ENCODE assay signal across 8 cellular contexts in the genomic region with DNA sequence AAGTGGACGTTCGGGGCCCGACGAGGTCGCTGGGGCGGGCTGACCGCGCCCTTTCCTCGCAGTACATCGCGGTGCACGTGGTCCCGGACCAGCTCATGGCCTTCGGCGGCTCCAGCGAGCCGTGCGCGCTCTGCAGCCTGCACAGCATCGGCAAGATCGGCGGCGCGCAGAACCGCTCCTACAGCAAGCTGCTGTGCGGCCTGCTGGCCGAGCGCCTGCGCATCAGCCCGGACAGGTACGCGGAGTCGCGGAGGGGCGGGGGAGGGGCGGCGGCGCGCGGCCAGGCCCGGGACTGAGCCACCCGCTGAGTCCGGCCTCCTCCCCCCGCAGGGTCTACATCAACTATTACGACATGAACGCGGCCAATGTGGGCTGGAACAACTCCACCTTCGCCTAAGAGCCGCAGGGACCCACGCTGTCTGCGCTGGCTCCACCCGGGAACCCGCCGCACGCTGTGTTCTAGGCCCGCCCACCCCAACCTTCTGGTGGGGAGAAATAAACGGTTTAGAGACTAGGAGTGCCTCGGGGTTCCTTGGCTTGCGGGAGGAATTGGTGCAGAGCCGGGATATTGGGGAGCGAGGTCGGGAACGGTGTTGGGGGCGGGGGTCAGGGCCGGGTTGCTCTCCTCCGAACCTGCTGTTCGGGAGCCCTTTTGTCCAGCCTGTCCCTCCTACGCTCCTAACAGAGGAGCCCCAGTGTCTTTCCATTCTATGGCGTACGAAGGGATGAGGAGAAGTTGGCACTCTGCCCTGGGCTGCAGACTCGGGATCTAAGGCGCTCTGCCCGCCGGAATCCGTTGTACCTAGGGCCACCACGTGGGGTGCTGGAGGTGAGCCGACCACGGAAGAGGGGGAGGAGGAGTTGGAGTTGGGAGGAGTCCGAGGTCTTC. TPM values are rescaled to one million over a fixed set of nuclear protein-coding genes. Genes with fewer than 3 reads are reported as not detected.
DNase-seq lines count a peak whose midpoint lies in the region; ATAC-seq, FAIRE-seq and TF ChIP-seq lines count a peak whose summit lies in the region.

No MANE protein-coding gene starts in this region.

- peak overlapping the region; percentile 72 for H2AK5ac ChIP-seq in trophoblast cell (ENCODE audit: low read length)

- peaks cover 9 to 13% of the 10 kb centered on the region in 2 experiments for H3K4me1 ChIP-seq in trophoblast cell (ENCODE audit: control insufficient read depth in 1 of 2, insufficient read depth in 2 of 2, low read length in 2 of 2)
- peaks cover 0 to 35% (median 14%) of the 10 kb centered on the region in 4 donors for H3K4me1 ChIP-seq in tibial nerve

- peak overlapping the region; percentile 65 for H4K12ac ChIP-seq in trophoblast cell (ENCODE audit: low read depth, low read length)

- H3K4me3 ChIP-seq in trophoblast cell (ENCODE audit: low read depth, low read length) (peak overlapping the region; percentile 84), tibial nerve (peak overlapping the region; percentile 71 to 86 (median 74))

- WGBS in trophoblast cell (ENCODE audit: extremely low coverage, insufficient coverage, insufficient read length), result no CpG with 5 or more reads among the region's 79 CpGs
- 3 to 4% methylated on average over 35 to 43 of the region's 79 CpGs for WGBS in tibial nerve, 2 donors

- H3K27ac ChIP-seq in trophoblast cell (ENCODE audit: low read depth, low read length), result peak overlapping the region; percentile 89
- H3K27ac ChIP-seq in tibial nerve, result peak overlapping the region; percentile 90 to 97 (median 93)

- TF ChIP-seq CTCF in D721Med (IDR thresholded peaks at IDR 0.05; ENCODE audit: insufficient read depth, missing control alignments), result peak; percentile 32
- peak in 1 of 5 experiments; percentile 10 for TF ChIP-seq CTCF in tibial nerve (IDR thresholded peaks at IDR 0.05)

- H3K4me2 ChIP-seq in trophoblast cell (ENCODE audit: low read length), result peak overlapping the region; percentile 76

- no peak overlapping the region for H3K23ac ChIP-seq in trophoblast cell (ENCODE audit: low read length)

- H4K91ac ChIP-seq in trophoblast cell (ENCODE audit: low read depth, low read length), result peak overlapping the region; percentile 62

- H3K27me3 Mint-ChIP-seq in activated naive CD8-positive, alpha-beta T cell treated with anti-CD3 and anti-CD28 coated beads for 36 hours, result peaks cover 3% of the 10 kb centered on the region

- no peak overlapping the region for H2BK12ac ChIP-seq in trophoblast cell (ENCODE audit: low read length)

- ATAC-seq in GM21737 (IDR thresholded peaks at IDR 0.05; ENCODE audit: unreplicated experiment) (peak; percentile 22), Right ventricle myocardium superior (ENCODE audit: poor library complexity) (peak; percentile 53)

- peak overlapping the region; percentile 74 for H2BK5ac ChIP-seq in trophoblast cell (ENCODE audit: low read depth, low read length, poor library complexity)

- H2BK120ac ChIP-seq in trophoblast cell (ENCODE audit: insufficient read depth, low read length, poor library complexity), result peak overlapping the region; percentile 33

- H3K14ac ChIP-seq in trophoblast cell (ENCODE audit: low read length), result peak overlapping the region; percentile 83

- peak overlapping the region; percentile 78 for H3K4ac ChIP-seq in trophoblast cell (ENCODE audit: low read depth, low read length)

- peaks cover 44% of the 10 kb centered on the region for H3K36me3 Mint-ChIP-seq in activated naive CD8-positive, alpha-beta T cell treated with anti-CD3 and anti-CD28 coated beads for 36 hours

- H3K18ac ChIP-seq in trophoblast cell (ENCODE audit: low read length), result peak overlapping the region; percentile 91

- peak overlapping the region; percentile 72 for H2AFZ ChIP-seq in trophoblast cell (ENCODE audit: insufficient read depth, low read length, poor library complexity)

- H3K4me3 Mint-ChIP-seq in activated naive CD8-positive, alpha-beta T cell treated with anti-CD3 and anti-CD28 coated beads for 36 hours, result peak overlapping the region; percentile 96

- H3K79me2 ChIP-seq in trophoblast cell (ENCODE audit: control insufficient read depth, insufficient read depth, low read length, poor library complexity), result peaks cover 9% of the 10 kb centered on the region

- DNase-seq in D721Med (ENCODE audit: insufficient read length, low spot score) (no peak), M059J (ENCODE audit: low read depth) (peak; percentile 49), SKM-1 (lab: John Stamatoyannopoulos, UW; ENCODE audit: unreplicated experiment) (peak; percentile 78), Right ventricle myocardium superior (peak; percentile 80), trophoblast cell (peak; percentile 81 to 83), tibial nerve (ENCODE audit: low spot score in 2 of 2) (peak; percentile 33 to 61)
- peak; percentile 80 for DNase-seq in activated naive CD8-positive, alpha-beta T cell treated with anti-CD3 and anti-CD28 coated beads for 36 hours

- H3K27me3 ChIP-seq in trophoblast cell (ENCODE audit: insufficient read depth, low read length) (no peaks in the 10 kb centered on the region), tibial nerve (no peaks in the 10 kb centered on the region)

- H3K9me3 Mint-ChIP-seq in activated naive CD8-positive, alpha-beta T cell treated with anti-CD3 and anti-CD28 coated beads for 36 hours, result no peaks in the 10 kb centered on the region

- H3K27ac Mint-ChIP-seq in activated naive CD8-positive, alpha-beta T cell treated with anti-CD3 and anti-CD28 coated beads for 36 hours, result peak overlapping the region; percentile 99

- H4K8ac ChIP-seq in trophoblast cell (ENCODE audit: low read depth, low read length), result peak overlapping the region; percentile 84

- no peak for TF ChIP-seq POLR2A in tibial nerve (IDR thresholded peaks at IDR 0.05)

- intact Hi-C loops in Right ventricle myocardium superior (cut with DNase I), result no loop called here

- FAIRE-seq in D721Med (lab: Jason Lieb, UNC), result no peak

- H3K9me3 ChIP-seq in trophoblast cell (ENCODE audit: insufficient read depth, low read depth, low read length), result peaks cover 6% of the 10 kb centered on the region
- H3K9me3 ChIP-seq in tibial nerve, result no peaks in the 10 kb centered on the region

- TF ChIP-seq EP300 in tibial nerve (IDR thresholded peaks at IDR 0.05), result peak in 1 of 2 donors; percentile 6

- H3K4me1 Mint-ChIP-seq in activated naive CD8-positive, alpha-beta T cell treated with anti-CD3 and anti-CD28 coated beads for 36 hours, result peaks cover 26% of the 10 kb centered on the region

- H3K9ac ChIP-seq in trophoblast cell (ENCODE audit: low read length), result peak overlapping the region; percentile 69

- H3K36me3 ChIP-seq in trophoblast cell (ENCODE audit: control insufficient read depth in 1 of 2, insufficient read depth in 2 of 2, low read length in 2 of 2), result peaks cover 19 to 21% of the 10 kb centered on the region in 2 experiments
- peaks cover 0 to 19% (median 0%) of the 10 kb centered on the region in 3 donors for H3K36me3 ChIP-seq in tibial nerve

- peaks cover 13% of the 10 kb centered on the region for H3K79me1 ChIP-seq in trophoblast cell (ENCODE audit: low read length)

RNA-seq across cellular contexts. Expression of a gene that starts 0.8 kb away (rescaled TPM):
- 313 and 368 TPM in 2 replicates for total RNA-seq in M059J (2014; rRNA removed; shearing (Covaris generic))
- total RNA-seq in activated naive CD8-positive, alpha-beta T cell treated with anti-CD3 and anti-CD28 coated beads for 36 hours, result 1,000 to 10,000 TPM; 1,236 to 1,275 TPM
- 227 TPM for total RNA-seq in Right ventricle myocardium superior
- 949 and 965 TPM in 2 replicates for polyA plus RNA-seq in trophoblast cell (2013)
- 100 to 1,000 TPM; 160 to 481 (median 281) TPM for total RNA-seq in tibial nerve

RNA-seq across cellular contexts. Expression of a gene that starts 37.3 kb away (rescaled TPM):
- total RNA-seq in M059J (2014; rRNA removed; shearing (Covaris generic)), result 9.5 and 16.4 TPM in 2 replicates
- total RNA-seq in activated naive CD8-positive, alpha-beta T cell treated with anti-CD3 and anti-CD28 coated beads for 36 hours, result 1 to 10 TPM; 5.2 to 5.9 TPM
- total RNA-seq in Right ventricle myocardium superior (19.8 TPM), tibial nerve (10 to 100 TPM in 3 of 4 donors, 1 to 10 TPM in 1; 6.9 to 28.9 (median 13.4) TPM)
- 13.0 and 13.3 TPM in 2 replicates for polyA plus RNA-seq in trophoblast cell (2013)

RNA-seq across cellular contexts. Expression of a gene that starts 56.1 kb away (rescaled TPM):
- 0.44 and 0.49 TPM in 2 replicates for total RNA-seq in M059J (2014; rRNA removed; shearing (Covaris generic))
- 1 to 10 TPM; 4.0 to 5.9 TPM for total RNA-seq in activated naive CD8-positive, alpha-beta T cell treated with anti-CD3 and anti-CD28 coated beads for 36 hours
- total RNA-seq in Right ventricle myocardium superior (2.8 TPM), tibial nerve (1 to 10 TPM in 1 of 4 donors, under 1 TPM in 1, not detected in 2; 0.60 to 2.3 TPM)
- polyA plus RNA-seq in trophoblast cell (2013), result 1.1 and 1.7 TPM in 2 replicates
